In the genomic region with DNA sequence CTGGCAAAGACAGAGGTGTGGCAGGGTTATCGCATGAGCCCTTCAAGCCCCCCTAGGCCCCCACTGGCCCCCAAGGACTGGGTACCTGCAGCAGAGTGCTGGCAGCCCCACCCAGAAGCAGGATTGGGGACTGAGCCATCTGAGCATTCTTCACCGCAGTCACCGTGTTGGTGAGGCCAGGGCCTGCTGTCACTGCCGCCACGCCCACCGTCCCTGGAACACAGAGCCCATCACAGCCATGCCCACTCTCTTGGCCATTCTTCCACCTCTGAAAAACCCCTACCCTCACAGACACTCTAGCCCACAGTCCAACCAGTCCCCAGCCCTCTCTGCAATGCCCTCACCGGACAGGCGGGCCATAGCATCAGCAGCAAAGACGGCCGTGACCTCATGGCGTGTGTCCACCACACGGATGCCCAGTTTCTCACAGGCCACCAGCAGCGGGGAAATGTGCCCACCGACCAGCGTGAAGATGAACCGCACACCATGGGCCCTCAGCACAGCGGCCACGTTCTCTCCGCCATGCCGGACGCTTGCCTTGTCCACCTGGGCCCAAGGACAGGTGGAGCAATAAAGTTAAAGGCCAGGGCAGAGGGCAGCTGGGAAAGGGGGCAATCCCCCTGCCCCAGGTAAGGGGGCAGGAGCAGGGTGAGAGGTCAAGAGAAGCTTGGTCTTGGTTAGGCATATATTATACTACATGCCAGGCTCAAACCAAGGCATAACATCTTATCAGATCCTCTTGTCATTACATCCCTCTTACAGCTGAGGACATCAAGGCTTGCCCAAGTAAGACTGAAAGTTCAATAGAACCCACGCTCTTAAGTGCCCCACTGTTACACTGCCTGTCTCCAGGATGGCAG, we compare ENCODE assay signal across 15 cellular contexts. TPM values are rescaled to one million over a fixed set of nuclear protein-coding genes. Genes with fewer than 3 reads are reported as not detected.
A peak's percentile ranks its signal among the peaks of the same experiment; 100 is the strongest.
DNase-seq lines count a peak whose midpoint lies in the region; TF ChIP-seq lines count a peak whose summit lies in the region.
"Had no signal": no experiment of that assay in that cellular context is flagged by ENCODE, and none has a peak within 500 bp of the region (broad histone marks: within the 10 kb centered on the region; RNA-seq: fewer than 3 reads in every experiment).

No MANE protein-coding gene starts in this region.

- no peak overlapping the region for H3K23ac ChIP-seq in mesenchymal stem cell (ENCODE audit: low read length in 2 of 2)

- H4K20me1 ChIP-seq in mammary epithelial cell (ENCODE audit: insufficient read depth, low read length): no peaks in the 10 kb centered on the region
- H4K20me1 ChIP-seq in neural progenitor cell (ENCODE audit: low read depth): peaks cover 4% of the 10 kb centered on the region

- H3K4me2 ChIP-seq in mammary epithelial cell (ENCODE audit: insufficient read depth, low read depth, low read length): peak overlapping the region; percentile 85
- H3K4me2 ChIP-seq in neural progenitor cell: no peak overlapping the region
- no peak overlapping the region for H3K4me2 ChIP-seq in mesenchymal stem cell (ENCODE audit: low read length, poor library complexity, severe bottlenecking)

- H2AFZ ChIP-seq in mammary epithelial cell (ENCODE audit: low read depth, low read length) (no peak overlapping the region), neural progenitor cell (replicated peaks) (no peak overlapping the region), mesenchymal stem cell (ENCODE audit: low read depth, low read length) (no peak overlapping the region)

- CTCF ChIA-PET in mammary epithelial cell (lab: Charles Lee; ENCODE audit: low non-redundant PET): no interaction called here

- TF ChIP-seq CTCF in C4-2B (conservative IDR thresholded peaks at IDR 0.05) (no peak), mammary epithelial cell (conservative IDR thresholded peaks at IDR 0.05 in 1 of 2, IDR thresholded peaks at IDR 0.05 in 1 of 2; ENCODE audit: extremely low read depth in 1 of 2, insufficient read depth in 1 of 2, low read depth in 1 of 2, low read length in 2 of 2) (no peak), neural progenitor cell (IDR thresholded peaks at IDR 0.05) (no peak), tibial nerve (IDR thresholded peaks at IDR 0.05) (no peak)

- no peak for TF ChIP-seq POLR2A in tibial nerve (IDR thresholded peaks at IDR 0.05)

- H3K4me3 ChIP-seq in mammary epithelial cell (replicated peaks in 1 of 3; ENCODE audit: insufficient read depth in 1 of 3, low read depth in 2 of 3, low read length in 3 of 3) (no peak overlapping the region), neural progenitor cell (no peak overlapping the region), mesenchymal stem cell (ENCODE audit: insufficient read depth in 1 of 2, low read depth in 1 of 2, low read length in 2 of 2) (peak overlapping the region in 1 of 2 experiments; percentile 97), tibial nerve (no peak overlapping the region)
- H3K4me3 ChIP-seq: SJCRH30 had no signal

- no peak overlapping the region for H3K9ac ChIP-seq in mammary epithelial cell (ENCODE audit: insufficient read depth, low read length)
- H3K9ac ChIP-seq in neural progenitor cell: no peak overlapping the region
- H3K9ac ChIP-seq in mesenchymal stem cell (ENCODE audit: low read length): no peak overlapping the region

- H3K36me3 Mint-ChIP-seq in IgD-negative memory B cell (peaks cover 6% of the 10 kb centered on the region), neural progenitor cell (peaks cover 23% of the 10 kb centered on the region)

- H3K27me3 Mint-ChIP-seq in IgD-negative memory B cell (no peaks in the 10 kb centered on the region), neural progenitor cell (ENCODE audit: insufficient read depth, low read depth) (peaks cover 7% of the 10 kb centered on the region)

- no peak for TF ChIP-seq EP300 in tibial nerve (IDR thresholded peaks at IDR 0.05)

- no peak overlapping the region for H2BK120ac ChIP-seq in mesenchymal stem cell (ENCODE audit: low read depth, low read length)

- H3K4ac ChIP-seq in mesenchymal stem cell (ENCODE audit: low read depth in 1 of 2, low read length in 2 of 2): no peak overlapping the region

- peaks cover 7% of the 10 kb centered on the region for H3K4me1 ChIP-seq in mammary epithelial cell (ENCODE audit: insufficient read depth, low read length)
- no peaks in the 10 kb centered on the region for H3K4me1 ChIP-seq in neural progenitor cell
- peaks cover 16% of the 10 kb centered on the region for H3K4me1 ChIP-seq in mesenchymal stem cell (ENCODE audit: control insufficient read depth, insufficient read depth, low read depth, low read length)
- peaks cover 0 to 24% (median 6%) of the 10 kb centered on the region in 4 donors for H3K4me1 ChIP-seq in tibial nerve

- H3K79me2 ChIP-seq in mammary epithelial cell (ENCODE audit: insufficient read depth, low read length) (peaks cover 33% of the 10 kb centered on the region), neural progenitor cell (ENCODE audit: low read depth) (peaks cover 18% of the 10 kb centered on the region)

- H3K4me1 Mint-ChIP-seq in IgD-negative memory B cell (peaks cover 7 to 24% (median 9%) of the 10 kb centered on the region in 3 donors), neural progenitor cell (peaks cover 10% of the 10 kb centered on the region)

- H3K27me3 ChIP-seq in mammary epithelial cell (ENCODE audit: insufficient read depth, low read length) (no peaks in the 10 kb centered on the region), neural progenitor cell (no peaks in the 10 kb centered on the region), mesenchymal stem cell (ENCODE audit: control insufficient read depth in 1 of 2, insufficient read depth in 1 of 2, low read length in 2 of 2) (no peaks in the 10 kb centered on the region), tibial nerve (no peaks in the 10 kb centered on the region)
- H3K27me3 ChIP-seq: SJCRH30, thyroid gland had no signal

- no peak overlapping the region for H2BK12ac ChIP-seq in mesenchymal stem cell (ENCODE audit: low read length in 2 of 2)

- H3K4me3 Mint-ChIP-seq in IgD-negative memory B cell (peak overlapping the region; percentile 93 to 99 (median 98)), neural progenitor cell (peak overlapping the region; percentile 58)

- no peak overlapping the region for H3K18ac ChIP-seq in mesenchymal stem cell (ENCODE audit: low read depth in 1 of 2, low read length in 2 of 2)

- H2AK5ac ChIP-seq in mesenchymal stem cell (ENCODE audit: low read length, severe bottlenecking): no peak overlapping the region

- H2BK5ac ChIP-seq in mesenchymal stem cell (ENCODE audit: low read depth, low read length, poor library complexity, severe bottlenecking): no peak overlapping the region

- no peak overlapping the region for H3K14ac ChIP-seq in mesenchymal stem cell (ENCODE audit: low read length in 2 of 2)

- H3K27ac ChIP-seq in C4-2B (peak overlapping the region; percentile 89), mammary epithelial cell (ENCODE audit: insufficient read depth, low read depth, low read length) (no peak overlapping the region), neural progenitor cell (no peak overlapping the region), mesenchymal stem cell (ENCODE audit: low read length, poor library complexity, severe bottlenecking) (no peak overlapping the region), tibial nerve (peak overlapping the region in 2 of 4 donors; percentile 89 to 95)
- H3K27ac ChIP-seq: SJCRH30 had no signal

- H3K36me3 ChIP-seq in mammary epithelial cell (ENCODE audit: insufficient read depth, low read length) (peaks cover 9% of the 10 kb centered on the region), neural progenitor cell (no peaks in the 10 kb centered on the region), mesenchymal stem cell (ENCODE audit: control insufficient read depth in 1 of 2, insufficient read depth in 2 of 2, low read depth in 1 of 2, low read length in 2 of 2) (peaks cover 45 to 47% of the 10 kb centered on the region in 2 experiments), tibial nerve (peaks cover 2 to 55% (median 11%) of the 10 kb centered on the region in 3 donors)

- peaks cover 34% of the 10 kb centered on the region for H3K79me1 ChIP-seq in mesenchymal stem cell (replicated peaks; ENCODE audit: low read length, poor library complexity, severe bottlenecking)

- peaks cover 5% of the 10 kb centered on the region for H3K9me3 ChIP-seq in mammary epithelial cell (replicated peaks; ENCODE audit: insufficient read depth, low read length)
- H3K9me3 ChIP-seq in neural progenitor cell (ENCODE audit: low read depth): no peaks in the 10 kb centered on the region
- peaks cover 4% of the 10 kb centered on the region for H3K9me3 ChIP-seq in mesenchymal stem cell (ENCODE audit: control insufficient read depth, low read length)
- no peaks in the 10 kb centered on the region for H3K9me3 ChIP-seq in tibial nerve
- H3K9me3 ChIP-seq: SJCRH30, thyroid gland had no signal

- no TSS peak for BruUV-seq in mammary epithelial cell (replicated peaks; lab: Mats Ljungman, UMichigan)

- no peak overlapping the region for H4K91ac ChIP-seq in mesenchymal stem cell (ENCODE audit: low read length)

- no peak overlapping the region for H4K8ac ChIP-seq in mesenchymal stem cell (ENCODE audit: low read length)

- peak overlapping the region in 1 of 3 donors; percentile 96 for H3K27ac Mint-ChIP-seq in IgD-negative memory B cell
- no peak overlapping the region for H3K27ac Mint-ChIP-seq in neural progenitor cell

- dilution Hi-C loops in mammary epithelial cell (cut with HindIII; ENCODE audit: low sequenced_read_pairs): no loop called here

- in situ Hi-C loops in mammary epithelial cell (cut with MboI; ENCODE audit: low sequenced_read_pairs in 2 of 2): no loop called here

- intact Hi-C loops in mammary epithelial cell (cut with micrococcal nuclease): no loop called here

- WGBS in mammary epithelial cell (ENCODE audit: low coverage, missing lambda C conversion rate): 95% methylated on average over 13 of the region's 22 CpGs
- WGBS in mesenchymal stem cell: 97% methylated on average over 22 of the region's 22 CpGs
- 91 to 98% methylated on average over 19 to 22 of the region's 22 CpGs for WGBS in tibial nerve, 2 donors

- DNase-seq in mammary epithelial cell (no peak), neural progenitor cell (ENCODE audit: low spot score) (no peak), epidermal melanocyte (ENCODE audit: insufficient read length, low spot score) (no peak), NCI-H187 treated with DMSO at 0.1 percent for 48 hours (lab: John Stamatoyannopoulos, UW) (no peak), mesenchymal stem cell (no peak), tibial nerve (ENCODE audit: low spot score in 2 of 2) (no peak)
- DNase-seq: cortex of kidney, NCI-H2081 treated with DMSO at 0.1 percent for 48 hours, SJCRH30 had no signal

- no peaks in the 10 kb centered on the region for H3F3A ChIP-seq in neural progenitor cell (ENCODE audit: low read depth)

- H3K9me3 Mint-ChIP-seq in IgD-negative memory B cell (no peaks in the 10 kb centered on the region), neural progenitor cell (no peaks in the 10 kb centered on the region)

- H2BK15ac ChIP-seq in mesenchymal stem cell (ENCODE audit: low read depth, poor library complexity, severe bottlenecking): no peak overlapping the region

RNA-seq across cellular contexts. Expression of a gene that starts 16.1 kb away (rescaled TPM):
- polyA plus RNA-seq in IgD-negative memory B cell: not detected
- 10 to 100 TPM; 10.7 to 11.0 TPM for total RNA-seq in mammary epithelial cell
- polyA plus RNA-seq in mammary epithelial cell: 17.3 TPM
- 17.7 TPM for polyA minus RNA-seq in mammary epithelial cell
- 8.0 and 25.2 TPM in 2 replicates for total RNA-seq in neural progenitor cell (ENCODE audit: low replicate concordance)
- polyA plus RNA-seq in mesenchymal stem cell (2013, experiment 1 of 2): 47.1 TPM
- 45.0 TPM for polyA plus RNA-seq in mesenchymal stem cell (2013, experiment 2 of 2)
- 10 to 100 TPM; 31.9 to 58.6 (median 49.4) TPM for total RNA-seq in tibial nerve

RNA-seq across cellular contexts. Expression of a gene that starts 41.2 kb away (rescaled TPM):
- not detected for polyA plus RNA-seq in IgD-negative memory B cell
- not detected for total RNA-seq in mammary epithelial cell
- polyA plus RNA-seq in mammary epithelial cell: not detected
- polyA minus RNA-seq in mammary epithelial cell: not detected
- not detected in 2 replicates for total RNA-seq in neural progenitor cell (ENCODE audit: low replicate concordance)
- not detected for polyA plus RNA-seq in mesenchymal stem cell (2013, experiment 1 of 2)
- not detected for polyA plus RNA-seq in mesenchymal stem cell (2013, experiment 2 of 2)
- total RNA-seq in tibial nerve: not detected
- total RNA-seq: activated CD8-positive, alpha-beta memory T cell treated with anti-CD3 and anti-CD28 coated beads for 36 hours; glomerular endothelial cell; HT1080; SJCRH30; thyroid gland had no signal
